ENCODE assay signal across 1 cellular context in the genomic region with DNA sequence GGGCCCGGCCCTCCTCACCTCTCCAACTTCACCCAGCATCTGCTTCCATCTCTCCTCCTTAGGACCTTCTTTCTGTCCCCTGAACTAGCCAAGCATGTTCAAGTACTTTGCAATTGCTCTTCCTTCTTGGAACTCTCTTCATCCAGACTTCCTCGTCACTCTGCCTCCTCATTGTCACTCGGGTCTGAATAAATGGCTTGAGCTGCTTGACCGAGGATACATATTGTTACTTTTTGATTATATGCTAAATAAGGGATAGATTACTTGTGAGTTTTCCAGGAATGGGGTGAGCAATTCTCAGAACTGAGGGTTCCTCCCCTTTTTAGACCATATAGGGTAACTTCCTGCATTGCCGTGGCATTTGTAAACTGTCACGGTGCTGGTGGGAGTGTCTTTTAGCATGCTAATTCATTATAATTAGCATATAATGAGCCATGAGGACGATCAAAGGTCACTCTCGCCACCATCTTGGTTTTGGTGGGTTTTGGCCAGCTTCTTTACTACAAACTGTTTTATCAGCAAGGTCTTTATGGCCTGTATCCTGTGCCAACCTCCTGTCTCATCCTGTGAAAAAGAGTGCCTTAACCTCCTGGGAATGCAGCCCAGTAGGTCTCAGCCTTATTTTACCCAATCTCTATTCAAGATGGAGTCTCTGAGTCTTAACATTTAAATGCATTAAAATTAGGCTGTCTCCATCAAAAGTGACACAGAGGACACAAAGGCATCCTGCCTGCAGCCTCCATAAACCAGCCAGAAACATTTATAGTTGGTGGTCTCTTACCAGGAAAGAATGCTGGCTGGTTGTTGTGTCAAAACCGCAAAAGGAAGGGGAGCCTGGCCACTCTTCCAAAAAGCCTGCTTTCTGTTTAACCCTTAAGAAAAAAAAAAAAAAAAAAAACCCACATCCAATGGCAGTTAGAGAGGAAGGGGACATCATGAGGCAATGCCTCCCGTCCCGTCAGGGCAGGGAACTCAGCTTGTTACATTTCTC.
A peak's percentile ranks its signal among the peaks of the same experiment; 100 is the strongest.
TF ChIP-seq lines count a peak whose summit lies in the region.

No MANE protein-coding gene starts in this region.

TF ChIP-seq in K562, 482 proteins besides CTCF, POLR2A, EP300 and RAD21 (continued from another document and continues in another):
- TF ChIP-seq, protein P1, sequence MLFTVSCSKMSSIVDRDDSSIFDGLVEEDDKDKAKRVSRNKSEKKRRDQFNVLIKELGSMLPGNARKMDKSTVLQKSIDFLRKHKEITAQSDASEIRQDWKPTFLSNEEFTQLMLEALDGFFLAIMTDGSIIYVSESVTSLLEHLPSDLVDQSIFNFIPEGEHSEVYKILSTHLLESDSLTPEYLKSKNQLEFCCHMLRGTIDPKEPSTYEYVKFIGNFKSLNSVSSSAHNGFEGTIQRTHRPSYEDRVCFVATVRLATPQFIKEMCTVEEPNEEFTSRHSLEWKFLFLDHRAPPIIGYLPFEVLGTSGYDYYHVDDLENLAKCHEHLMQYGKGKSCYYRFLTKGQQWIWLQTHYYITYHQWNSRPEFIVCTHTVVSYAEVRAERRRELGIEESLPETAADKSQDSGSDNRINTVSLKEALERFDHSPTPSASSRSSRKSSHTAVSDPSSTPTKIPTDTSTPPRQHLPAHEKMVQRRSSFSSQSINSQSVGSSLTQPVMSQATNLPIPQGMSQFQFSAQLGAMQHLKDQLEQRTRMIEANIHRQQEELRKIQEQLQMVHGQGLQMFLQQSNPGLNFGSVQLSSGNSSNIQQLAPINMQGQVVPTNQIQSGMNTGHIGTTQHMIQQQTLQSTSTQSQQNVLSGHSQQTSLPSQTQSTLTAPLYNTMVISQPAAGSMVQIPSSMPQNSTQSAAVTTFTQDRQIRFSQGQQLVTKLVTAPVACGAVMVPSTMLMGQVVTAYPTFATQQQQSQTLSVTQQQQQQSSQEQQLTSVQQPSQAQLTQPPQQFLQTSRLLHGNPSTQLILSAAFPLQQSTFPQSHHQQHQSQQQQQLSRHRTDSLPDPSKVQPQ (CRISPR knock-in tag; IDR thresholded peaks at IDR 0.05; ENCODE audit: borderline replicate concordance) = no peak; the same call in 1 of the 2 replicates
- TF ChIP-seq, protein P2, sequence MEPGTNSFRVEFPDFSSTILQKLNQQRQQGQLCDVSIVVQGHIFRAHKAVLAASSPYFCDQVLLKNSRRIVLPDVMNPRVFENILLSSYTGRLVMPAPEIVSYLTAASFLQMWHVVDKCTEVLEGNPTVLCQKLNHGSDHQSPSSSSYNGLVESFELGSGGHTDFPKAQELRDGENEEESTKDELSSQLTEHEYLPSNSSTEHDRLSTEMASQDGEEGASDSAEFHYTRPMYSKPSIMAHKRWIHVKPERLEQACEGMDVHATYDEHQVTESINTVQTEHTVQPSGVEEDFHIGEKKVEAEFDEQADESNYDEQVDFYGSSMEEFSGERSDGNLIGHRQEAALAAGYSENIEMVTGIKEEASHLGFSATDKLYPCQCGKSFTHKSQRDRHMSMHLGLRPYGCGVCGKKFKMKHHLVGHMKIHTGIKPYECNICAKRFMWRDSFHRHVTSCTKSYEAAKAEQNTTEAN (CRISPR knock-in tag; IDR thresholded peaks at IDR 0.05) = no peak
- TF ChIP-seq, protein P3, sequence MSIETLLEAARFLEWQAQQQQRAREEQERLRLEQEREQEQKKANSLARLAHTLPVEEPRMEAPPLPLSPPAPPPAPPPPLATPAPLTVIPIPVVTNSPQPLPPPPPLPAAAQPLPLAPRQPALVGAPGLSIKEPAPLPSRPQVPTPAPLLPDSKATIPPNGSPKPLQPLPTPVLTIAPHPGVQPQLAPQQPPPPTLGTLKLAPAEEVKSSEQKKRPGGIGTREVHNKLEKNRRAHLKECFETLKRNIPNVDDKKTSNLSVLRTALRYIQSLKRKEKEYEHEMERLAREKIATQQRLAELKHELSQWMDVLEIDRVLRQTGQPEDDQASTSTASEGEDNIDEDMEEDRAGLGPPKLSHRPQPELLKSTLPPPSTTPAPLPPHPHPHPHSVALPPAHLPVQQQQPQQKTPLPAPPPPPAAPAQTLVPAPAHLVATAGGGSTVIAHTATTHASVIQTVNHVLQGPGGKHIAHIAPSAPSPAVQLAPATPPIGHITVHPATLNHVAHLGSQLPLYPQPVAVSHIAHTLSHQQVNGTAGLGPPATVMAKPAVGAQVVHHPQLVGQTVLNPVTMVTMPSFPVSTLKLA (conservative IDR thresholded peaks at IDR 0.05) = peak; percentile 59 to 78; a peak in 2 of 4 replicates
- TF ChIP-seq, protein P4, sequence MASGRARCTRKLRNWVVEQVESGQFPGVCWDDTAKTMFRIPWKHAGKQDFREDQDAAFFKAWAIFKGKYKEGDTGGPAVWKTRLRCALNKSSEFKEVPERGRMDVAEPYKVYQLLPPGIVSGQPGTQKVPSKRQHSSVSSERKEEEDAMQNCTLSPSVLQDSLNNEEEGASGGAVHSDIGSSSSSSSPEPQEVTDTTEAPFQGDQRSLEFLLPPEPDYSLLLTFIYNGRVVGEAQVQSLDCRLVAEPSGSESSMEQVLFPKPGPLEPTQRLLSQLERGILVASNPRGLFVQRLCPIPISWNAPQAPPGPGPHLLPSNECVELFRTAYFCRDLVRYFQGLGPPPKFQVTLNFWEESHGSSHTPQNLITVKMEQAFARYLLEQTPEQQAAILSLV (tag; IDR thresholded peaks at IDR 0.05) = peak; percentile 94
- TF ChIP-seq, protein P5, sequence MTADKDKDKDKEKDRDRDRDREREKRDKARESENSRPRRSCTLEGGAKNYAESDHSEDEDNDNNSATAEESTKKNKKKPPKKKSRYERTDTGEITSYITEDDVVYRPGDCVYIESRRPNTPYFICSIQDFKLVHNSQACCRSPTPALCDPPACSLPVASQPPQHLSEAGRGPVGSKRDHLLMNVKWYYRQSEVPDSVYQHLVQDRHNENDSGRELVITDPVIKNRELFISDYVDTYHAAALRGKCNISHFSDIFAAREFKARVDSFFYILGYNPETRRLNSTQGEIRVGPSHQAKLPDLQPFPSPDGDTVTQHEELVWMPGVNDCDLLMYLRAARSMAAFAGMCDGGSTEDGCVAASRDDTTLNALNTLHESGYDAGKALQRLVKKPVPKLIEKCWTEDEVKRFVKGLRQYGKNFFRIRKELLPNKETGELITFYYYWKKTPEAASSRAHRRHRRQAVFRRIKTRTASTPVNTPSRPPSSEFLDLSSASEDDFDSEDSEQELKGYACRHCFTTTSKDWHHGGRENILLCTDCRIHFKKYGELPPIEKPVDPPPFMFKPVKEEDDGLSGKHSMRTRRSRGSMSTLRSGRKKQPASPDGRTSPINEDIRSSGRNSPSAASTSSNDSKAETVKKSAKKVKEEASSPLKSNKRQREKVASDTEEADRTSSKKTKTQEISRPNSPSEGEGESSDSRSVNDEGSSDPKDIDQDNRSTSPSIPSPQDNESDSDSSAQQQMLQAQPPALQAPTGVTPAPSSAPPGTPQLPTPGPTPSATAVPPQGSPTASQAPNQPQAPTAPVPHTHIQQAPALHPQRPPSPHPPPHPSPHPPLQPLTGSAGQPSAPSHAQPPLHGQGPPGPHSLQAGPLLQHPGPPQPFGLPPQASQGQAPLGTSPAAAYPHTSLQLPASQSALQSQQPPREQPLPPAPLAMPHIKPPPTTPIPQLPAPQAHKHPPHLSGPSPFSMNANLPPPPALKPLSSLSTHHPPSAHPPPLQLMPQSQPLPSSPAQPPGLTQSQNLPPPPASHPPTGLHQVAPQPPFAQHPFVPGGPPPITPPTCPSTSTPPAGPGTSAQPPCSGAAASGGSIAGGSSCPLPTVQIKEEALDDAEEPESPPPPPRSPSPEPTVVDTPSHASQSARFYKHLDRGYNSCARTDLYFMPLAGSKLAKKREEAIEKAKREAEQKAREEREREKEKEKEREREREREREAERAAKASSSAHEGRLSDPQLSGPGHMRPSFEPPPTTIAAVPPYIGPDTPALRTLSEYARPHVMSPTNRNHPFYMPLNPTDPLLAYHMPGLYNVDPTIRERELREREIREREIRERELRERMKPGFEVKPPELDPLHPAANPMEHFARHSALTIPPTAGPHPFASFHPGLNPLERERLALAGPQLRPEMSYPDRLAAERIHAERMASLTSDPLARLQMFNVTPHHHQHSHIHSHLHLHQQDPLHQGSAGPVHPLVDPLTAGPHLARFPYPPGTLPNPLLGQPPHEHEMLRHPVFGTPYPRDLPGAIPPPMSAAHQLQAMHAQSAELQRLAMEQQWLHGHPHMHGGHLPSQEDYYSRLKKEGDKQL (CRISPR knock-in tag; IDR thresholded peaks at IDR 0.05; ENCODE audit: borderline replicate concordance) = no peak
- TF ChIP-seq, protein P6, sequence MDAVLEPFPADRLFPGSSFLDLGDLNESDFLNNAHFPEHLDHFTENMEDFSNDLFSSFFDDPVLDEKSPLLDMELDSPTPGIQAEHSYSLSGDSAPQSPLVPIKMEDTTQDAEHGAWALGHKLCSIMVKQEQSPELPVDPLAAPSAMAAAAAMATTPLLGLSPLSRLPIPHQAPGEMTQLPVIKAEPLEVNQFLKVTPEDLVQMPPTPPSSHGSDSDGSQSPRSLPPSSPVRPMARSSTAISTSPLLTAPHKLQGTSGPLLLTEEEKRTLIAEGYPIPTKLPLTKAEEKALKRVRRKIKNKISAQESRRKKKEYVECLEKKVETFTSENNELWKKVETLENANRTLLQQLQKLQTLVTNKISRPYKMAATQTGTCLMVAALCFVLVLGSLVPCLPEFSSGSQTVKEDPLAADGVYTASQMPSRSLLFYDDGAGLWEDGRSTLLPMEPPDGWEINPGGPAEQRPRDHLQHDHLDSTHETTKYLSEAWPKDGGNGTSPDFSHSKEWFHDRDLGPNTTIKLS (IDR thresholded peaks at IDR 0.05; ENCODE audit: borderline replicate concordance, low read depth) = peak; percentile 68; the same call in 1 of the 2 replicates
- TF ChIP-seq, protein P7, sequence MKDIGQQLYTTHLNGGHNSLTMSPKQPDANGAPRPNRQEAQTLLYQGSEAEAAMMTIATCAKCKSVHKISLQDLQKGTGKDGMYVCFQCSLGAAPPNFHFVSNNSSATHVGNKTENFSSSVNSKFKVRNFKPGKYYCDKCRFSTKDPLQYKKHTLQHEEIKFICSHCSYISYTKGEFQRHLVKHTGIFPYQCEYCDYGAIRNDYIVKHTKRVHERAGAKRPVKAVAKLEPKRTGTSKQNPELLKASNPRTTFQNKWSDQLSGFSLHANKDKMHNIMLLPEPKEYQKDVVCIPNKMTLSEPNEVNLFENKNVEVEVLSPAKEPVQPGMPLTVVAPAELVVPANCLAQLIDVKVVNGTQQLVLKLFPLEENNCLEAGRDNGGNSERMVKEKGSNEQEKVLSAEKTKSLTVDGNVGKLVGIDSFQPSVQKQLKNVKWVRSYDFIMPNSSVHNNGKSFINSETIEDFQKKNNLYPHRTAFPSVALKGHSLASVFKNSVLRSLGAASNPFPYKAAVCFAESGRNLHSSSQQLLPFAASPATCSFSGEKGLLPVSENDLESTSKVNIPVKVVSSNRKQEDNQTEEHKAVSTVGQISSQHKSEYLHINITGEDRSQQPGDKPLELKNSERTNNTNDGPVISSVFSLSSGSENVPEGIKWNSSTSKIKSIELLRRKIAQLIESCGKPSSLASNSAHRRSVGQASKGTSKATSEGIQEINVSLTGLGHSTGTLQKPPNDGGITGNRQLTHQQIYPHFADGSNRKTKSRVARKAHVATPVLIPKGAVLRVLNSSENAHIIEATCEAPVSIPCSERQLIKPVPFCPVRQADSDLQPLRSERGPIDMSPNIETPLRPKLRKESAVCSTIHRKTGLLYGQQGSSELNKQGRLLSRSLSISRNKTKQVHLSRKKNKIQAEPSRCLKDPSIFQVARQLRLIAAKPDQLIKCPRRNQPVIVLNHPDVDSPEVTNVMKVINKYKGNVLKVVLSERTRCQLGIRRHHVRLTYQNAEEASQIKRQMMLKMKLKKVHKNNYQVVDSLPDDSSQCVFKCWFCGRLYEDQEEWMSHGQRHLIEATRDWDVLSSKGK (CRISPR knock-in tag; IDR thresholded peaks at IDR 0.05) = no peak
- TF ChIP-seq SRSF3 (IDR thresholded peaks at IDR 0.05; ENCODE audit: insufficient read depth, low read length) = no peak
